Comparison of ENCODE assay signal across 17 cellular contexts in genomic region chr18:2597639-2598038, GRCh38.
"Had no signal": no experiment of that assay in that cellular context is flagged by ENCODE, and none has a peak within 500 bp of the region (broad histone marks: within the 10 kb centered on the region; RNA-seq: fewer than 3 reads in every experiment).

No MANE protein-coding gene starts in this region.

- DNase-seq: activated CD4-positive, alpha-beta T cell treated with anti-CD3 and anti-CD28 coated beads, Interleukin-2, amount 50 U/mL, for 1 hour; activated CD8-positive, alpha-beta memory T cell treated with anti-CD3 and anti-CD28 coated beads, Interleukin-2, amount 50 U/mL, for 4 hours; activated naive CD4-positive, alpha-beta T cell; activated T-cell treated with anti-CD3 and anti-CD28 coated beads, Interleukin-2, amount 50 U/mL, for 72 hours; aorta; esophagus squamous epithelium; foreskin fibroblast; glutamatergic neuron; left cardiac atrium; naive B cell; nucleus accumbens; right cardiac atrium; trophoblast cell had no signal

- H3K9me3 ChIP-seq: esophagus squamous epithelium had no signal

- ATAC-seq: activated T-cell treated with anti-CD3 and anti-CD28 coated beads, Interleukin-2, amount 50 U/mL, for 72 hours; left cardiac atrium; right cardiac atrium; stimulated activated effector memory CD8-positive, alpha-beta T cell treated with anti-CD3 and anti-CD28 coated beads, Interleukin-12 subunit alpha, Interleukin-12 subunit beta, amount 100 ng/mL, for 72 hours had no signal

- H3K27me3 ChIP-seq: esophagus squamous epithelium had no signal

- H3K4me3 Mint-ChIP-seq: activated T-cell treated with anti-CD3 and anti-CD28 coated beads, Interleukin-2, amount 50 U/mL, for 72 hours; naive B cell; stimulated activated effector memory CD8-positive, alpha-beta T cell treated with anti-CD3 and anti-CD28 coated beads, Interleukin-12 subunit alpha, Interleukin-12 subunit beta, amount 100 ng/mL, for 72 hours had no signal

- H3K4me3 ChIP-seq: esophagus squamous epithelium, lung, smooth muscle cell had no signal

- H3K27ac Mint-ChIP-seq: progenitor cell of endocrine pancreas; stimulated activated effector memory CD8-positive, alpha-beta T cell treated with anti-CD3 and anti-CD28 coated beads, Interleukin-12 subunit alpha, Interleukin-12 subunit beta, amount 100 ng/mL, for 72 hours had no signal

- H3K27ac ChIP-seq: esophagus squamous epithelium had no signal

- H3K27me3 Mint-ChIP-seq: naive B cell, progenitor cell of endocrine pancreas had no signal
